Comparison of ENCODE assay signal across 17 cellular contexts in the genomic region with DNA sequence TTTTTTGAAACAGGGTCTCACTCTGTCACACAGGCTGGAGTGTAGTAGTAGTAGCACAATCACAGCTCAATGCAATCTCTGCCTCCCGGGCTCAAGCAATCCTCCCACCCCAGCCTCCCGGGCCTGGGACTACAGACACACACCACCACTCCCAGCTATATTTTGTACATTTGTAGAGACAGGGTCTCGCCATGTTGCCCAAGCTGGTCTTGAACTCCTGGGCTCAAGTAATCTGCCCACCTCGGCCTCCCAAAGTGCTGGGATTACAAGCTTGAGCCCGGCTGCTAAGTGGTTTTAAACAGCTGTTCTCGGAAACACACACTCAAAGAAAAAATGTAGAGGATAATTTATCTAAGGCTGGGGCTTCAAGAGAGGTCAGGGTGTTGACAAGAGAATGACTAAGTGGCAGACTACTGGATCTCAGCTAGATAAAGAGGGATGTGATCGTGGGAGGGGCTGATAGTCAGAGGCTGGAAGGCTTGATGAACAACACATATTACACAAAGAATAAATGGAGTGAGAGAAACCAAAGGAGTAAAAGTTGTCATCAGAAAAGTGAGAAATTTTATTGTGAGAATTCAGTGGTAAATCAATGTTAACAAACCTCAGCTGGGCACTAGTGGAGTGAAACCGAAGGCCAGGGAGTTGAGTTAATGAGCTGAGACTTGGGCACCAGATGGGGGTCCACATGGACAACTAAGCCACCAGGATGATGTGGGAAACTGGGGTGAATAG. TPM values are rescaled to one million over a fixed set of nuclear protein-coding genes. Genes with fewer than 3 reads are reported as not detected.
DNase-seq lines count a peak whose midpoint lies in the region; ATAC-seq and TF ChIP-seq lines count a peak whose summit lies in the region.
"Had no signal": no experiment of that assay in that cellular context is flagged by ENCODE, and none has a peak within 500 bp of the region (broad histone marks: within the 10 kb centered on the region; RNA-seq: fewer than 3 reads in every experiment).

No MANE protein-coding gene starts in this region.

- no peaks in the 10 kb centered on the region for H3F3A ChIP-seq in PC-3 (ENCODE audit: low read length, unreplicated experiment)

- H2AFZ ChIP-seq in PC-3 (ENCODE audit: low read length), result no peak overlapping the region

- H3K27ac Mint-ChIP-seq in activated naive CD4-positive, alpha-beta T cell treated with anti-CD3 and anti-CD28 coated beads, Interleukin-2, amount 10 ng/mL, durations not matched to agents 7 days and 5 days, result no peak overlapping the region
- no peak overlapping the region for H3K27ac Mint-ChIP-seq in activated naive CD4-positive, alpha-beta T cell treated with anti-CD3 and anti-CD28 coated beads for 36 hours
- H3K27ac Mint-ChIP-seq in stimulated activated effector memory CD8-positive, alpha-beta T cell treated with anti-CD3 and anti-CD28 coated beads, Interleukin-12 subunit alpha, Interleukin-12 subunit beta, amount 100 ng/mL, for 72 hours, result no peak overlapping the region
- H3K27ac Mint-ChIP-seq in MCF 10A (ENCODE audit: low read depth, unreplicated experiment), result no peak overlapping the region
- H3K27ac Mint-ChIP-seq: activated CD4-positive, alpha-beta T cell treated with anti-CD3 and anti-CD28 coated beads, Interleukin-2, amount 10 ng/mL, durations not matched to agents 24 days and 14 days; T-cell had no signal

- H3K27ac ChIP-seq in PC-3 (ENCODE audit: low read length) (no peak overlapping the region), transverse colon (no peak overlapping the region)
- H3K27ac ChIP-seq: ovary, tibial artery had no signal

- POLR2A ChIA-PET in PC-3 (lab: Charles Lee; ENCODE audit: unreplicated experiment), result no interaction called here
- POLR2A ChIA-PET in MCF 10A (lab: Yijun Ruan, JAX), result no interaction called here

- no peak for TF ChIP-seq EP300 in transverse colon (IDR thresholded peaks at IDR 0.05; ENCODE audit: low read depth)

- ATAC-seq in PC-3, result peak; percentile 48; the same call in 1 of the 2 replicates
- ATAC-seq in stimulated activated effector memory CD8-positive, alpha-beta T cell treated with anti-CD3 and anti-CD28 coated beads, Interleukin-12 subunit alpha, Interleukin-12 subunit beta, amount 100 ng/mL, for 72 hours, result peak; percentile 37
- ATAC-seq: GM12878, T-cell had no signal

- no peaks in the 10 kb centered on the region for H3K9me3 ChIP-seq in PC-3 (ENCODE audit: low read length)
- H3K9me3 ChIP-seq in transverse colon, result no peaks in the 10 kb centered on the region
- H3K9me3 ChIP-seq: ovary, tibial artery had no signal

- TF ChIP-seq POLR2A in transverse colon (IDR thresholded peaks at IDR 0.05), result no peak

- H3K4me3 Mint-ChIP-seq in activated naive CD4-positive, alpha-beta T cell treated with anti-CD3 and anti-CD28 coated beads, Interleukin-2, amount 10 ng/mL, durations not matched to agents 7 days and 5 days, result no peak overlapping the region
- H3K4me3 Mint-ChIP-seq in activated naive CD4-positive, alpha-beta T cell treated with anti-CD3 and anti-CD28 coated beads for 36 hours, result no peak overlapping the region
- H3K4me3 Mint-ChIP-seq in stimulated activated effector memory CD8-positive, alpha-beta T cell treated with anti-CD3 and anti-CD28 coated beads, Interleukin-12 subunit alpha, Interleukin-12 subunit beta, amount 100 ng/mL, for 72 hours, result no peak overlapping the region
- H3K4me3 Mint-ChIP-seq in MCF 10A (ENCODE audit: unreplicated experiment), result no peak overlapping the region
- H3K4me3 Mint-ChIP-seq: activated CD4-positive, alpha-beta T cell treated with anti-CD3 and anti-CD28 coated beads, Interleukin-2, amount 10 ng/mL, durations not matched to agents 24 days and 14 days; T-cell had no signal

- CTCF ChIA-PET in activated naive CD4-positive, alpha-beta T cell treated with anti-CD3 and anti-CD28 coated beads, Interleukin-2, amount 10 ng/mL, durations not matched to agents 7 days and 5 days (lab: Charles Lee), result interaction anchor here (0.6 to 1.1 kb wide), 3 partner anchors 22 to 187 kb away, joined by 3 read pairs; no protein-coding TSS in a partner anchor
- CTCF ChIA-PET in activated naive CD4-positive, alpha-beta T cell treated with anti-CD3 and anti-CD28 coated beads for 36 hours (lab: Charles Lee), result interaction anchor here (0.6 to 1.3 kb wide), 4 partner anchors 9 to 198 kb away, joined by 3 to 7 read pairs (median 3); no protein-coding TSS in a partner anchor
- CTCF ChIA-PET in PC-3 (lab: Charles Lee) (no interaction called here), MCF 10A (lab: Yijun Ruan, JAX) (interaction anchor here (0.7 to 1.4 kb wide), 3 partner anchors 11 to 881 kb away, joined by 3 to 4 read pairs (median 3); no protein-coding TSS in a partner anchor)

- peak; percentile 11 for DNase-seq in activated naive CD4-positive, alpha-beta T cell treated with anti-CD3 and anti-CD28 coated beads, Interleukin-2, amount 10 ng/mL, durations not matched to agents 7 days and 5 days
- no peak for DNase-seq in activated naive CD4-positive, alpha-beta T cell treated with anti-CD3 and anti-CD28 coated beads for 36 hours
- DNase-seq in PC-3, result no peak
- DNase-seq in fibroblast of pulmonary artery (ENCODE audit: low read depth), result peak; percentile 72
- no peak for DNase-seq in stimulated activated effector memory CD8-positive, alpha-beta T cell treated with anti-CD3 and anti-CD28 coated beads, Interleukin-12 subunit alpha, Interleukin-12 subunit beta, amount 100 ng/mL, for 72 hours (ENCODE audit: low spot score in 2 of 2)
- no peak for DNase-seq in transverse colon
- DNase-seq in activated CD4-positive, alpha-beta T cell treated with anti-CD3 and anti-CD28 coated beads for 4 hours, result no peak
- DNase-seq in MCF 10A (ENCODE audit: unreplicated experiment), result no peak
- DNase-seq: ACHN; activated CD4-positive, alpha-beta T cell treated with anti-CD3 and anti-CD28 coated beads, Interleukin-2, amount 10 ng/mL, durations not matched to agents 24 days and 14 days; hippocampal formation; mammary epithelial cell; NCI-H187 treated with DMSO at 0.1 percent for 48 hours; ovary; T-cell; tibial artery had no signal

- peaks cover 11% of the 10 kb centered on the region for H3K4me1 Mint-ChIP-seq in activated naive CD4-positive, alpha-beta T cell treated with anti-CD3 and anti-CD28 coated beads, Interleukin-2, amount 10 ng/mL, durations not matched to agents 7 days and 5 days
- H3K4me1 Mint-ChIP-seq in activated naive CD4-positive, alpha-beta T cell treated with anti-CD3 and anti-CD28 coated beads for 36 hours (ENCODE audit: low read depth), result no peaks in the 10 kb centered on the region
- H3K4me1 Mint-ChIP-seq in stimulated activated effector memory CD8-positive, alpha-beta T cell treated with anti-CD3 and anti-CD28 coated beads, Interleukin-12 subunit alpha, Interleukin-12 subunit beta, amount 100 ng/mL, for 72 hours, result peaks cover 17% of the 10 kb centered on the region
- peaks cover 4% of the 10 kb centered on the region for H3K4me1 Mint-ChIP-seq in MCF 10A (ENCODE audit: insufficient read depth, unreplicated experiment)

- no peak overlapping the region for H3K9ac ChIP-seq in PC-3 (ENCODE audit: low read length)

- no peak overlapping the region for H3K4me2 ChIP-seq in PC-3 (ENCODE audit: low read length)

- no peaks in the 10 kb centered on the region for H3K79me2 ChIP-seq in PC-3 (ENCODE audit: low read length)

- no peaks in the 10 kb centered on the region for H3K36me3 ChIP-seq in PC-3 (ENCODE audit: low read depth, low read length)
- no peaks in the 10 kb centered on the region for H3K36me3 ChIP-seq in transverse colon
- H3K36me3 ChIP-seq: ovary, tibial artery had no signal

- BruUV-seq in PC-3 (replicated peaks; lab: Mats Ljungman, UMichigan), result no TSS peak
- no TSS peak for BruUV-seq in MCF 10A (replicated peaks; lab: Mats Ljungman, UMichigan)

- TF ChIP-seq CTCF in PC-3 (conservative IDR thresholded peaks at IDR 0.05; ENCODE audit: low read depth, low read length), result no peak
- no peak for TF ChIP-seq CTCF in fibroblast of pulmonary artery (IDR thresholded peaks at IDR 0.05; ENCODE audit: low read length, missing control alignments)
- no peak for TF ChIP-seq CTCF in transverse colon (IDR thresholded peaks at IDR 0.05)
- TF ChIP-seq CTCF in MCF 10A (IDR thresholded peaks at IDR 0.05; ENCODE audit: unreplicated experiment), result no peak

- H3K4me3 ChIP-seq in PC-3 (ENCODE audit: low read length), result no peak overlapping the region
- H3K4me3 ChIP-seq in fibroblast of pulmonary artery (replicated peaks; ENCODE audit: low read depth, low read length), result no peak overlapping the region
- no peak overlapping the region for H3K4me3 ChIP-seq in transverse colon
- H3K4me3 ChIP-seq: GM12878, ovary, tibial artery had no signal

- 83 to 90% methylated on average over 2 to 8 of the region's 8 CpGs for WGBS in transverse colon (ENCODE audit: low coverage in 1 of 2), 2 donors

- H3K4me1 ChIP-seq in PC-3 (ENCODE audit: insufficient read depth, low read length) (peaks cover 16% of the 10 kb centered on the region), transverse colon (peaks cover 0 to 9% (median 4%) of the 10 kb centered on the region in 4 donors)

- no peaks in the 10 kb centered on the region for H3K27me3 ChIP-seq in PC-3 (ENCODE audit: low read length)
- H3K27me3 ChIP-seq in transverse colon, result no peaks in the 10 kb centered on the region
- H3K27me3 ChIP-seq: ovary, tibial artery had no signal

- H3K27me3 Mint-ChIP-seq in activated naive CD4-positive, alpha-beta T cell treated with anti-CD3 and anti-CD28 coated beads, Interleukin-2, amount 10 ng/mL, durations not matched to agents 7 days and 5 days, result peaks cover 21% of the 10 kb centered on the region
- peaks cover 2% of the 10 kb centered on the region for H3K27me3 Mint-ChIP-seq in activated naive CD4-positive, alpha-beta T cell treated with anti-CD3 and anti-CD28 coated beads for 36 hours (ENCODE audit: low read depth)
- no peaks in the 10 kb centered on the region for H3K27me3 Mint-ChIP-seq in MCF 10A (ENCODE audit: insufficient read depth, unreplicated experiment)

- intact Hi-C loops in activated naive CD4-positive, alpha-beta T cell treated with anti-CD3 and anti-CD28 coated beads for 36 hours (cut with micrococcal nuclease), result no loop called here
- intact Hi-C loops in PC-3 (cut with micrococcal nuclease), result no loop called here
- intact Hi-C loops in transverse colon (cut with DNase I; ENCODE audit: low total_unique reads), result no loop called here
- intact Hi-C loops in MCF 10A (cut with micrococcal nuclease), result no loop called here

- H3K9me3 Mint-ChIP-seq in activated naive CD4-positive, alpha-beta T cell treated with anti-CD3 and anti-CD28 coated beads, Interleukin-2, amount 10 ng/mL, durations not matched to agents 7 days and 5 days, result peaks cover 5% of the 10 kb centered on the region
- no peaks in the 10 kb centered on the region for H3K9me3 Mint-ChIP-seq in activated naive CD4-positive, alpha-beta T cell treated with anti-CD3 and anti-CD28 coated beads for 36 hours
- no peaks in the 10 kb centered on the region for H3K9me3 Mint-ChIP-seq in stimulated activated effector memory CD8-positive, alpha-beta T cell treated with anti-CD3 and anti-CD28 coated beads, Interleukin-12 subunit alpha, Interleukin-12 subunit beta, amount 100 ng/mL, for 72 hours
- H3K9me3 Mint-ChIP-seq in MCF 10A (ENCODE audit: unreplicated experiment), result no peaks in the 10 kb centered on the region
- H3K9me3 Mint-ChIP-seq: activated CD4-positive, alpha-beta T cell treated with anti-CD3 and anti-CD28 coated beads, Interleukin-2, amount 10 ng/mL, durations not matched to agents 24 days and 14 days had no signal

- H3K9me2 ChIP-seq in PC-3 (replicated peaks; ENCODE audit: low read length), result no peaks in the 10 kb centered on the region

- no peaks in the 10 kb centered on the region for H4K20me1 ChIP-seq in PC-3 (ENCODE audit: low read length)

- no peaks in the 10 kb centered on the region for H3K36me3 Mint-ChIP-seq in activated naive CD4-positive, alpha-beta T cell treated with anti-CD3 and anti-CD28 coated beads, Interleukin-2, amount 10 ng/mL, durations not matched to agents 7 days and 5 days
- no peaks in the 10 kb centered on the region for H3K36me3 Mint-ChIP-seq in activated naive CD4-positive, alpha-beta T cell treated with anti-CD3 and anti-CD28 coated beads for 36 hours (ENCODE audit: low read depth)
- no peaks in the 10 kb centered on the region for H3K36me3 Mint-ChIP-seq in stimulated activated effector memory CD8-positive, alpha-beta T cell treated with anti-CD3 and anti-CD28 coated beads, Interleukin-12 subunit alpha, Interleukin-12 subunit beta, amount 100 ng/mL, for 72 hours
- H3K36me3 Mint-ChIP-seq in MCF 10A (ENCODE audit: insufficient read depth, unreplicated experiment), result no peaks in the 10 kb centered on the region
- H3K36me3 Mint-ChIP-seq: T-cell had no signal

- in situ Hi-C loops in transverse colon (cut with MboI; ENCODE audit: low pct_ligation_motif_present in 1 of 4, low pct_unique_long_range_greater_than_20kb in 1 of 4, low sequenced_read_pairs in 3 of 4), result loop anchor here in 1 of 4 donors (25.0 kb wide), 1 partner anchor 463 kb away; the partner anchor contains the start of gene CXCR6

RNA-seq across cellular contexts. Expression of gene CCRL2, which starts 6.9 kb away (rescaled TPM):
- under 1 TPM; 0.81 to 0.89 TPM for total RNA-seq in activated naive CD4-positive, alpha-beta T cell treated with anti-CD3 and anti-CD28 coated beads for 36 hours
- total RNA-seq in PC-3 (2014; rRNA removed) (5.5 and 6.0 TPM in 2 replicates), transverse colon (10 to 100 TPM in 2 of 4 donors, 1 to 10 TPM in 2; 2.6 to 13.9 (median 9.8) TPM), MCF 10A (2022) (not detected in 2 replicates)
- total RNA-seq: mammary epithelial cell had no signal

RNA-seq across cellular contexts. Expression of gene CCR5, which starts 29.4 kb away (rescaled TPM):
- total RNA-seq in activated naive CD4-positive, alpha-beta T cell treated with anti-CD3 and anti-CD28 coated beads for 36 hours, result not detected
- total RNA-seq in PC-3 (2014; rRNA removed) (not detected in 2 replicates), transverse colon (1 to 10 TPM in 3 of 4 donors, not detected in 1; 1.1 to 3.7 (median 1.4) TPM), MCF 10A (2022) (not detected in 2 replicates)
- total RNA-seq: mammary epithelial cell had no signal

RNA-seq across cellular contexts. Expression of gene CCR2, which starts 46.3 kb away (rescaled TPM):
- not detected for total RNA-seq in activated naive CD4-positive, alpha-beta T cell treated with anti-CD3 and anti-CD28 coated beads for 36 hours
- total RNA-seq in PC-3 (2014; rRNA removed) (not detected in 2 replicates), transverse colon (1 to 10 TPM in 2 of 4 donors, not detected in 2; 1.8 to 4.6 TPM), MCF 10A (2022) (not detected in 2 replicates)
- total RNA-seq: mammary epithelial cell had no signal

Comparison
In these comparisons a context has a peak if more than half of its experiments do, and no peak if none do; other contexts are left out.
1. DNase-seq: peak in activated naive CD4-positive, alpha-beta T cell treated with anti-CD3 and anti-CD28 coated beads, Interleukin-2, amount 10 ng/mL, durations not matched to agents 7 days and 5 days (single experiment) and fibroblast of pulmonary artery (single experiment); none in activated naive CD4-positive, alpha-beta T cell treated with anti-CD3 and anti-CD28 coated beads for 36 hours (single experiment), PC-3 (single experiment), stimulated activated effector memory CD8-positive, alpha-beta T cell treated with anti-CD3 and anti-CD28 coated beads, Interleukin-12 subunit alpha, Interleukin-12 subunit beta, amount 100 ng/mL, for 72 hours (0 of 2), transverse colon (single experiment), activated CD4-positive, alpha-beta T cell treated with anti-CD3 and anti-CD28 coated beads for 4 hours (0 of 2) and MCF 10A (single experiment).